ENCODE assay signal across 25 cellular contexts in genomic region chr2:190935054-190935453, GRCh38.
"Had no signal": no experiment of that assay in that cellular context is flagged by ENCODE, and none has a peak within 500 bp of the region (broad histone marks: within the 10 kb centered on the region; RNA-seq: fewer than 3 reads in every experiment).

No MANE protein-coding gene starts in this region.

- H3K27ac ChIP-seq: neutrophil, ovary, psoas muscle, right atrium auricular region, upper lobe of left lung, VCaP had no signal

- H3K27me3 Mint-ChIP-seq: activated naive CD8-positive, alpha-beta T cell treated with anti-CD3 and anti-CD28 coated beads for 36 hours had no signal

- H3K9me3 Mint-ChIP-seq: activated naive CD8-positive, alpha-beta T cell treated with anti-CD3 and anti-CD28 coated beads for 36 hours; activated T-cell treated with anti-CD3 and anti-CD28 coated beads, Interleukin-2, amount 50 U/mL, for 4 hours; activated T-helper 2 cell treated with anti-CD3 and anti-CD28 coated beads, Interferon-gamma antibody, Interleukin-2, Interleukin-4, amounts not matched to agents 10 μg/mL and 5 μg/mL and 100 μg/mL, durations not matched to agents 14 hours and 24 hours and 36 hours; nephron had no signal

- FAIRE-seq: astrocyte, endothelial cell of umbilical vein had no signal

- H3K27ac Mint-ChIP-seq: activated naive CD8-positive, alpha-beta T cell treated with anti-CD3 and anti-CD28 coated beads for 36 hours; activated T-helper 2 cell treated with anti-CD3 and anti-CD28 coated beads, Interferon-gamma antibody, Interleukin-2, Interleukin-4, amounts not matched to agents 10 μg/mL and 5 μg/mL and 100 μg/mL, durations not matched to agents 14 hours and 24 hours and 36 hours; nephron had no signal

- ATAC-seq: activated T-cell treated with anti-CD3 and anti-CD28 coated beads, Interleukin-2, amount 50 U/mL, for 4 hours; esophagus mucosa; left colon; psoas muscle; stimulated activated naive CD8-positive, alpha-beta T cell treated with anti-CD3 and anti-CD28 coated beads, Interleukin-15, Interleukin-2, amounts not matched to agents 100 U/mL and 50 U/mL, for 24 hours had no signal

- H3K36me3 ChIP-seq: ovary had no signal

- H3K4me3 Mint-ChIP-seq: activated naive CD8-positive, alpha-beta T cell treated with anti-CD3 and anti-CD28 coated beads for 36 hours; activated T-cell treated with anti-CD3 and anti-CD28 coated beads, Interleukin-2, amount 50 U/mL, for 4 hours; nephron had no signal

- H3K4me3 ChIP-seq: ovary, psoas muscle, right atrium auricular region, upper lobe of left lung had no signal

- DNase-seq: activated CD4-positive, CD25-positive, alpha-beta regulatory T cell treated with anti-CD3 and anti-CD28 coated beads, Interleukin-2, amount 50 U/mL, for 72 hours; activated CD8-positive, alpha-beta memory T cell treated with anti-CD3 and anti-CD28 coated beads, Interleukin-2, amount 50 U/mL, for 48 hours; activated naive CD4-positive, alpha-beta T cell treated with Interleukin-2 at 50 U/mL for 16 hours; activated naive CD8-positive, alpha-beta T cell treated with anti-CD3 and anti-CD28 coated beads for 36 hours; activated T-cell treated with anti-CD3 and anti-CD28 coated beads, Interleukin-2, amount 50 U/mL, for 4 hours; central memory CD4-positive, alpha-beta T cell; effector memory CD4-positive, alpha-beta T cell; foreskin melanocyte; head of caudate nucleus; islet precursor cell; left colon; mesenchymal stem cell; ovary; psoas muscle; stimulated activated CD4-positive, alpha-beta T cell treated with anti-CD3 and anti-CD28 coated beads, Interleukin-4, amount 100 ng/mL, for 4 hours; stimulated activated naive CD8-positive, alpha-beta T cell treated with anti-CD3 and anti-CD28 coated beads, Interleukin-15, Interleukin-2, amounts not matched to agents 100 U/mL and 50 U/mL, for 24 hours; upper lobe of left lung had no signal

- H3K9me3 ChIP-seq: neutrophil, ovary, psoas muscle, right atrium auricular region, upper lobe of left lung had no signal
